1 cellular context compared by ENCODE assay signal in the genomic region with DNA sequence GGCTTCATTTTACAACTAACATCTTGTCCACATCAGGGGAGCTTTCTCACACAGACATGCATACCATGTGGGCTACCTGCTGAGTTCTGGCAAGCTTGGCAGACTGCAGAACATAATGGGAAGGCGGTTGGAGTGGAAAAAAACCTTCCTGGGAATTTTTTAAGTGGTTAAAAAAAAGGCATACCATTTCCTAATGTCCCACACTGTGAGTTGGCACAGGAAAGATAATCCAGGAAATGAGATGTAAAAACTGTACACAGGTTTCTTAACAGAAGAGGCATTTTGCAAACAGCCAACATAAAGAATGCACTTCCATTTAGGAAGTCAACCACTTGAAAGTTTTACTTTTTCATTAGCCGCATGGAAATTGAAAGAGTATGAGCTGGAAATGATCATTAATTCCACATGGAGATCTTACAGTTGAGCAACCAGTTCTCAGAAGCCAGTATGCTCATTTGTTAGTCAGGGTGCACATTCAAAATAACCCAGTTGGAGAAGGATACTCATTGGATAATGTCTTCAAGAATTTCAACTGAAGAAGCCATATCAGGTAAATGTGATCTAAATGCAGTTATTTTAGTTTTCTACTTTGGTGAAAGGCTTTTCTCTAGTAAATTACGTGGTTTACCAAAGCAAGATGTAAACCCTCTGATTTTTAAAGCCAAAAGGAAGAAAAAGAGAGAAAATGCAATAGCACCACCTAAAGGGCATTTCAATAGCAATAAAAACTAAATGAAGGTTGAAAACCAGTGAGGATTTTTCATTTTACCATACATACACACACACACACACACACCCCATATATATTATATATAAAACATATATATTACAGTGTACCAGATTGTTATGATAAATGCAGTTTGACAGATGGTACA.
TF ChIP-seq lines count a peak whose summit lies in the region.

No MANE protein-coding gene starts in this region.

TF ChIP-seq in SK-N-SH, 30 proteins besides CTCF, POLR2A, EP300 and RAD21 (continued from another document):
- TF ChIP-seq, protein P1, sequence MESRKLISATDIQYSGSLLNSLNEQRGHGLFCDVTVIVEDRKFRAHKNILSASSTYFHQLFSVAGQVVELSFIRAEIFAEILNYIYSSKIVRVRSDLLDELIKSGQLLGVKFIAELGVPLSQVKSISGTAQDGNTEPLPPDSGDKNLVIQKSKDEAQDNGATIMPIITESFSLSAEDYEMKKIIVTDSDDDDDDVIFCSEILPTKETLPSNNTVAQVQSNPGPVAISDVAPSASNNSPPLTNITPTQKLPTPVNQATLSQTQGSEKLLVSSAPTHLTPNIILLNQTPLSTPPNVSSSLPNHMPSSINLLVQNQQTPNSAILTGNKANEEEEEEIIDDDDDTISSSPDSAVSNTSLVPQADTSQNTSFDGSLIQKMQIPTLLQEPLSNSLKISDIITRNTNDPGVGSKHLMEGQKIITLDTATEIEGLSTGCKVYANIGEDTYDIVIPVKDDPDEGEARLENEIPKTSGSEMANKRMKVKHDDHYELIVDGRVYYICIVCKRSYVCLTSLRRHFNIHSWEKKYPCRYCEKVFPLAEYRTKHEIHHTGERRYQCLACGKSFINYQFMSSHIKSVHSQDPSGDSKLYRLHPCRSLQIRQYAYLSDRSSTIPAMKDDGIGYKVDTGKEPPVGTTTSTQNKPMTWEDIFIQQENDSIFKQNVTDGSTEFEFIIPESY (IDR thresholded peaks at IDR 0.05; ENCODE audit: borderline replicate concordance, low read depth), result no peak
